ENCODE assay signal across 12 cellular contexts in the genomic region with DNA sequence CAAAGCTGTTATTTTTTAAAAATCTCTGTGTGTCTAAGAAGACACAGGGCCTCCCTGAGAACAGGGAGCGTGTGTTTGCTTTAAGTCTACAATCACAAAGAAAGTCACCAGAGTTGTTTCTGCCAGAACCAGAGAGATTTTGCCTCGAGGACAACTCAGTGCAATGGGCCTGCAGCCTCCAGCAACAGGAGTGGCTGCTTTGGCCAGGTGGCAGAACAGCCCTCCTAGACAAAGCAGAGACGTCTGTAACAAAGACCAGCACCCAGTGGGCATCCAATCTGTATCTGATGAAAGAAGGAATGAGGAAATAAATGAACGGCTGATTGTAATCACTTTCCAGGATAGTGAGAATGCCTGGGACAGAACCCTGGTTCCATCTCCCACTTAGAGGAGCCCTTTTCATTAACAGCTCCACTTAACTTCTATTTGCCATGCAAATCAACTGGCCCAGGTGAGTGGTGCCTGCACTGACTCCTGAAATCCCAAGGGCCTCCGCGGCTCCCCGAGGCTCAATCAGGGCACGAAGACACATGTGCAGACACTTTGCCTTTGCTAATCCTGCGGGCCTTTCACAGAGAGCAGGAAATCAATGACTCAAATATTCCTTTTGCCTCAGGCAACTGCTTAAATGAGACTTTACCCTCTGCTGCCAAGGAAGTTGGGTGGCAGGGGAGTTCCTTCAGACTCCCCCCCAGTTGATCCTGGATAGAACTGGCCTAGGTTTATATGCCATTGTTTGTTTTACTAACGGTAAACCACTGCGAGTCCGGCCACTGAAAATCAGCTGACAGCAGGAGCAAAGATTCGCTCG.
A peak's percentile ranks its signal among the peaks of the same experiment; 100 is the strongest.
DNase-seq lines count a peak whose midpoint lies in the region; ATAC-seq and TF ChIP-seq lines count a peak whose summit lies in the region.
"Had no signal": no experiment of that assay in that cellular context is flagged by ENCODE, and none has a peak within 500 bp of the region (broad histone marks: within the 10 kb centered on the region; RNA-seq: fewer than 3 reads in every experiment).

No MANE protein-coding gene starts in this region.

- no peaks in the 10 kb centered on the region for H3K27me3 ChIP-seq in vagina

- DNase-seq in EH (ENCODE audit: low read depth) (peak; percentile 86), NCI-H1436 (lab: John Stamatoyannopoulos, UW) (peak; percentile 85), dedifferentiated amniotic fluid mesenchymal stem cell (ENCODE audit: extremely low spot score) (peak; percentile 88), mucosa of descending colon (peak in 1 of 3 donors; percentile 22), caudate nucleus (lab: John Stamatoyannopoulos, UW) (no peak), vagina (ENCODE audit: extremely low spot score in 2 of 2) (no peak)
- DNase-seq: effector CD4-positive, alpha-beta T cell; left ventricle myocardium superior; NCI-H1694 treated with DMSO at 0.1 percent for 48 hours; stimulated activated naive B cell treated with anti-CD40 and anti-IgM and Interleukin-4, amounts not matched to agents 10 μg/mL and 1 μg/mL and 100 μg/mL, for 72 hours had no signal

- ATAC-seq in mucosa of descending colon: peak; percentile 85
- ATAC-seq in HG02571 (IDR thresholded peaks at IDR 0.05; ENCODE audit: unreplicated experiment): no peak
- ATAC-seq in HG03039 (IDR thresholded peaks at IDR 0.05; ENCODE audit: unreplicated experiment): no peak
- ATAC-seq: left ventricle myocardium superior; stimulated activated naive B cell treated with anti-CD40 and anti-IgM and Interleukin-4, amounts not matched to agents 10 μg/mL and 1 μg/mL and 100 μg/mL, for 72 hours had no signal

- TF ChIP-seq CTCF in mucosa of descending colon (IDR thresholded peaks at IDR 0.05) (no peak), vagina (IDR thresholded peaks at IDR 0.05) (no peak)

- no peak for TF ChIP-seq POLR2A in vagina (IDR thresholded peaks at IDR 0.05)

- H3K27ac ChIP-seq in caudate nucleus (ENCODE audit: low read depth, low read length): no peak overlapping the region
- no peak overlapping the region for H3K27ac ChIP-seq in vagina

- peaks cover 5% of the 10 kb centered on the region for H3K4me1 ChIP-seq in mucosa of descending colon (ENCODE audit: low read depth)
- no peaks in the 10 kb centered on the region for H3K4me1 ChIP-seq in vagina

- no peaks in the 10 kb centered on the region for H3K9me3 ChIP-seq in mucosa of descending colon
- no peaks in the 10 kb centered on the region for H3K9me3 ChIP-seq in vagina

- H3K4me3 ChIP-seq in mucosa of descending colon (no peak overlapping the region), vagina (no peak overlapping the region)

- H3K36me3 ChIP-seq in mucosa of descending colon (ENCODE audit: low read depth) (no peaks in the 10 kb centered on the region), vagina (no peaks in the 10 kb centered on the region)

- intact Hi-C loops in mucosa of descending colon (cut with DNase I, micrococcal nuclease) (no loop called here), vagina (cut with DNase I) (no loop called here)

Comparison
In these comparisons a context has a peak if more than half of its experiments do, and no peak if none do; other contexts are left out.
1. DNase-seq: peak in EH (single experiment), NCI-H1436 (single experiment) and dedifferentiated amniotic fluid mesenchymal stem cell (single experiment); none in caudate nucleus (0 of 61) and vagina (0 of 2).